14 cellular contexts compared by ENCODE assay signal in the genomic region with DNA sequence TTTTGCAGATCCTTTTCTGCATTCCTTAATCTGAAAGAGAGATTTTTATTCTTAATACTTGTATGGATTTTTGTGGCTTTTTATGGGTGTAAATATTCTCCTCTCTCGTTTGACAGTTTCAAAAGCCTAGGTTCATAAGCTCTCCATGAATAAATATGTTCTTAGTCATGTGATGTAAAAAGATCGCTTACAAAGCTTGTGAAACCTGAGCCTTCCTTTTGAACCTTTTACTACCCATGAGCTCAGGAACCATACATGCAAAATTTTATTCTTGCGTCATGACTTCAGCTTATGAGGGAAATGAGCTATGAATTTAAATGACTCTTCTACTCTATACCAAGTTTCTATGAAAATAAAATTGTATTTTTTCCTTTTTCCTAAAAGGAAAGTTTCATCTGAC.
DNase-seq lines count a peak whose midpoint lies in the region; ATAC-seq, FAIRE-seq and TF ChIP-seq lines count a peak whose summit lies in the region.
"Had no signal": no experiment of that assay in that cellular context is flagged by ENCODE, and none has a peak within 500 bp of the region (broad histone marks: within the 10 kb centered on the region; RNA-seq: fewer than 3 reads in every experiment).

No MANE protein-coding gene starts in this region.

- TF ChIP-seq POLR2A in HepG2 (IDR thresholded peaks at IDR 0.05; ENCODE audit: insufficient read depth in 1 of 2, low read depth in 2 of 2, low read length in 2 of 2) (no peak), right lobe of liver (IDR thresholded peaks at IDR 0.05) (no peak)

- POLR2A ChIA-PET in HepG2 (lab: Yijun Ruan, JAX), result no interaction called here
- POLR2A ChIA-PET in activated CD4-positive, alpha-beta memory T cell treated with anti-CD3 and anti-CD28 coated beads for 36 hours (lab: Charles Lee), result no interaction called here

- no peaks in the 10 kb centered on the region for H3K36me3 Mint-ChIP-seq in activated CD4-positive, alpha-beta memory T cell treated with anti-CD3 and anti-CD28 coated beads for 36 hours
- H3K36me3 Mint-ChIP-seq in stimulated activated naive B cell treated with anti-CD40 and anti-IgM and Interleukin-4, amounts not matched to agents 10 μg/mL and 1 μg/mL and 100 μg/mL, for 72 hours, result peaks cover 3 to 15% of the 10 kb centered on the region in 2 donors

- TF ChIP-seq CTCF in HepG2 (CRISPR knock-in tag; IDR thresholded peaks at IDR 0.05) (no peak), right lobe of liver (IDR thresholded peaks at IDR 0.05) (no peak)

- H2AFZ ChIP-seq in HepG2 (ENCODE audit: low read length), result no peak overlapping the region

- H3K9me3 Mint-ChIP-seq in activated CD4-positive, alpha-beta memory T cell treated with anti-CD3 and anti-CD28 coated beads for 36 hours, result no peaks in the 10 kb centered on the region
- H3K9me3 Mint-ChIP-seq in stimulated activated naive B cell treated with anti-CD40 and anti-IgM and Interleukin-4, amounts not matched to agents 10 μg/mL and 1 μg/mL and 100 μg/mL, for 72 hours, result no peaks in the 10 kb centered on the region
- H3K9me3 Mint-ChIP-seq: IgD-negative memory B cell had no signal

- H3K4me3 ChIP-seq in HepG2 (replicated peaks in 1 of 3; ENCODE audit: insufficient read depth in 1 of 3, low read depth in 2 of 3, low read length in 3 of 3), result no peak overlapping the region
- no peak overlapping the region for H3K4me3 ChIP-seq in right lobe of liver
- H3K4me3 ChIP-seq in adipocyte (ENCODE audit: low read length), result no peak overlapping the region

- TF ChIP-seq RAD21 in HepG2 (CRISPR knock-in tag; IDR thresholded peaks at IDR 0.05), result no peak

- no peaks in the 10 kb centered on the region for H3K27me3 Mint-ChIP-seq in activated CD4-positive, alpha-beta memory T cell treated with anti-CD3 and anti-CD28 coated beads for 36 hours
- no peaks in the 10 kb centered on the region for H3K27me3 Mint-ChIP-seq in stimulated activated naive B cell treated with anti-CD40 and anti-IgM and Interleukin-4, amounts not matched to agents 10 μg/mL and 1 μg/mL and 100 μg/mL, for 72 hours
- H3K27me3 Mint-ChIP-seq: activated naive CD8-positive, alpha-beta T cell; IgD-negative memory B cell had no signal

- no peak overlapping the region for H3K27ac Mint-ChIP-seq in activated CD4-positive, alpha-beta memory T cell treated with anti-CD3 and anti-CD28 coated beads for 36 hours
- no peak overlapping the region for H3K27ac Mint-ChIP-seq in stimulated activated naive B cell treated with anti-CD40 and anti-IgM and Interleukin-4, amounts not matched to agents 10 μg/mL and 1 μg/mL and 100 μg/mL, for 72 hours
- H3K27ac Mint-ChIP-seq: activated naive CD8-positive, alpha-beta T cell; IgD-negative memory B cell had no signal

- CTCF ChIA-PET in HepG2 (lab: Yijun Ruan, JAX; ENCODE audit: low intra/inter-chr PET ratio, low total read pairs), result no interaction called here
- CTCF ChIA-PET in activated CD4-positive, alpha-beta memory T cell treated with anti-CD3 and anti-CD28 coated beads for 36 hours (lab: Charles Lee), result interaction anchor here (1.0 kb wide), 1 partner anchor 164 kb away, joined by 3 read pairs; no protein-coding TSS in a partner anchor

- no peaks in the 10 kb centered on the region for H4K20me1 ChIP-seq in HepG2 (ENCODE audit: insufficient read depth, low read length)

- H3K9ac ChIP-seq in HepG2 (ENCODE audit: insufficient read depth, low read depth, low read length), result no peak overlapping the region
- no peak overlapping the region for H3K9ac ChIP-seq in adipocyte (ENCODE audit: low read length)

- H3K36me3 ChIP-seq in HepG2 (replicated peaks in 1 of 2; ENCODE audit: control insufficient read depth in 1 of 2, insufficient read depth in 2 of 2, low read length in 2 of 2) (no peaks in the 10 kb centered on the region), right lobe of liver (no peaks in the 10 kb centered on the region), adipocyte (ENCODE audit: control insufficient read depth, insufficient read depth, low read length, severe bottlenecking) (no peaks in the 10 kb centered on the region)

- H3K4me1 ChIP-seq in HepG2 (ENCODE audit: insufficient read depth, low read length) (peaks cover 52% of the 10 kb centered on the region), right lobe of liver (peaks cover 0 to 31% (median 6%) of the 10 kb centered on the region in 4 donors), adipocyte (ENCODE audit: control insufficient read depth, insufficient read depth, low read length) (no peaks in the 10 kb centered on the region)

- WGBS in HepG2 (ENCODE audit: low lambda C conversion rate), result 50% methylated on average over 3 of the region's 3 CpGs
- WGBS in right lobe of liver (ENCODE audit: insufficient coverage, low coverage, low lambda C conversion rate, missing lambda C conversion rate), result 38% methylated on average over 3 of the region's 3 CpGs

- DNase-seq in HepG2 (ENCODE audit: low spot score), result peak; percentile 56
- DNase-seq in right lobe of liver, result no peak
- peak; percentile 16 for DNase-seq in NCI-H2107 (lab: John Stamatoyannopoulos, UW)
- peak; percentile 65 for DNase-seq in adipocyte (ENCODE audit: low read depth)
- peak; percentile 9 for DNase-seq in urothelium cell line (ENCODE audit: low spot score)
- no peak for DNase-seq in activated CD4-positive, alpha-beta memory T cell treated with anti-CD3 and anti-CD28 coated beads for 36 hours
- no peak for DNase-seq in stimulated activated naive B cell treated with anti-CD40 and anti-IgM and Interleukin-4, amounts not matched to agents 10 μg/mL and 1 μg/mL and 100 μg/mL, for 72 hours
- DNase-seq: activated CD4-positive, alpha-beta T cell treated with anti-CD3 and anti-CD28 coated beads, Interleukin-2, amount 50 U/mL, for 4 hours; effector CD8-positive, alpha-beta T cell; Right ventricle myocardium superior; stimulated activated naive CD8-positive, alpha-beta T cell treated with anti-CD3 and anti-CD28 coated beads, Interleukin-15, Interleukin-2, amounts not matched to agents 100 U/mL and 50 U/mL, for 24 hours had no signal

- H3K27ac ChIP-seq in HepG2 (ENCODE audit: extremely low read length, insufficient read depth, low read length) (no peak overlapping the region), right lobe of liver (no peak overlapping the region)

- in situ Hi-C loops in HepG2 (cut with HindIII; ENCODE audit: extremely low pct_ligation_motif_present, low pct_unique_long_range_greater_than_20kb), result no loop called here

- TF ChIP-seq EP300 in HepG2 (IDR thresholded peaks at IDR 0.05; ENCODE audit: low read depth in 2 of 2, low read length in 2 of 2) (no peak), HepG2 (CRISPR knock-in tag; IDR thresholded peaks at IDR 0.05; ENCODE audit: borderline replicate concordance) (no peak)

- H3K27me3 ChIP-seq in HepG2 (ENCODE audit: control insufficient read depth in 1 of 2, insufficient read depth in 2 of 2, low read length in 2 of 2), result no peaks in the 10 kb centered on the region
- H3K27me3 ChIP-seq in right lobe of liver, result no peaks in the 10 kb centered on the region
- no peaks in the 10 kb centered on the region for H3K27me3 ChIP-seq in adipocyte (replicated peaks; ENCODE audit: control insufficient read depth, insufficient read depth, low read length)

- FAIRE-seq in HepG2 (lab: Jason Lieb, UNC) (no peak), urothelium cell line (lab: Jason Lieb, UNC) (no peak)

- H3K4me3 Mint-ChIP-seq in activated CD4-positive, alpha-beta memory T cell treated with anti-CD3 and anti-CD28 coated beads for 36 hours, result no peak overlapping the region
- H3K4me3 Mint-ChIP-seq in stimulated activated naive B cell treated with anti-CD40 and anti-IgM and Interleukin-4, amounts not matched to agents 10 μg/mL and 1 μg/mL and 100 μg/mL, for 72 hours, result no peak overlapping the region
- H3K4me3 Mint-ChIP-seq: activated naive CD8-positive, alpha-beta T cell; IgD-negative memory B cell had no signal

- no peaks in the 10 kb centered on the region for H3K4me1 Mint-ChIP-seq in activated CD4-positive, alpha-beta memory T cell treated with anti-CD3 and anti-CD28 coated beads for 36 hours (ENCODE audit: low read depth)
- peaks cover 0 to 2% of the 10 kb centered on the region in 2 donors for H3K4me1 Mint-ChIP-seq in stimulated activated naive B cell treated with anti-CD40 and anti-IgM and Interleukin-4, amounts not matched to agents 10 μg/mL and 1 μg/mL and 100 μg/mL, for 72 hours
- H3K4me1 Mint-ChIP-seq: IgD-negative memory B cell had no signal

- H3K79me2 ChIP-seq in HepG2 (ENCODE audit: insufficient read depth, low read length), result no peaks in the 10 kb centered on the region

- intact Hi-C loops in HepG2 (cut with micrococcal nuclease; ENCODE audit: unreplicated experiment), result no loop called here
- intact Hi-C loops in right lobe of liver (cut with DNase I), result no loop called here
- intact Hi-C loops in activated CD4-positive, alpha-beta memory T cell treated with anti-CD3 and anti-CD28 coated beads for 36 hours (cut with micrococcal nuclease), result no loop called here

- BruUV-seq in HepG2 (replicated peaks; lab: Mats Ljungman, UMichigan), result no TSS peak

- no peaks in the 10 kb centered on the region for H3K9me3 ChIP-seq in HepG2 (ENCODE audit: low read length)
- H3K9me3 ChIP-seq in right lobe of liver, result no peaks in the 10 kb centered on the region
- H3K9me3 ChIP-seq in adipocyte (ENCODE audit: control insufficient read depth, low read length), result no peaks in the 10 kb centered on the region

- ATAC-seq in HepG2, result no peak
- no peak for ATAC-seq in right lobe of liver
- ATAC-seq in HG03571 (IDR thresholded peaks at IDR 0.05; ENCODE audit: unreplicated experiment), result no peak
- no peak for ATAC-seq in stimulated activated naive B cell treated with anti-CD40 and anti-IgM and Interleukin-4, amounts not matched to agents 10 μg/mL and 1 μg/mL and 100 μg/mL, for 72 hours (replicated peaks)
- ATAC-seq: stimulated activated naive CD8-positive, alpha-beta T cell treated with anti-CD3 and anti-CD28 coated beads, Interleukin-15, Interleukin-2, amounts not matched to agents 100 U/mL and 50 U/mL, for 24 hours had no signal

- no peak overlapping the region for H3K4me2 ChIP-seq in HepG2 (ENCODE audit: low read depth, low read length)

TF ChIP-seq in HepG2, 621 proteins besides CTCF, POLR2A, EP300 and RAD21 (continues in another document):
- TF ChIP-seq HNRNPUL1 (IDR thresholded peaks at IDR 0.05; ENCODE audit: low read depth, low read length) (no peak), HOMEZ (CRISPR knock-in tag; IDR thresholded peaks at IDR 0.05; ENCODE audit: low read depth) (peak; percentile 83; the same call in 1 of the 2 replicates), SALL2 (CRISPR knock-in tag; IDR thresholded peaks at IDR 0.05) (no peak)

Comparison
In these comparisons a context has a peak if more than half of its experiments do, and no peak if none do; other contexts are left out.
1. DNase-seq: peak in HepG2 (single experiment), NCI-H2107 (single experiment), adipocyte (single experiment) and urothelium cell line (single experiment); none in right lobe of liver (0 of 3), activated CD4-positive, alpha-beta memory T cell treated with anti-CD3 and anti-CD28 coated beads for 36 hours (single experiment) and stimulated activated naive B cell treated with anti-CD40 and anti-IgM and Interleukin-4, amounts not matched to agents 10 μg/mL and 1 μg/mL and 100 μg/mL, for 72 hours (single experiment).